ENCODE assay signal across 8 cellular contexts in the genomic region with DNA sequence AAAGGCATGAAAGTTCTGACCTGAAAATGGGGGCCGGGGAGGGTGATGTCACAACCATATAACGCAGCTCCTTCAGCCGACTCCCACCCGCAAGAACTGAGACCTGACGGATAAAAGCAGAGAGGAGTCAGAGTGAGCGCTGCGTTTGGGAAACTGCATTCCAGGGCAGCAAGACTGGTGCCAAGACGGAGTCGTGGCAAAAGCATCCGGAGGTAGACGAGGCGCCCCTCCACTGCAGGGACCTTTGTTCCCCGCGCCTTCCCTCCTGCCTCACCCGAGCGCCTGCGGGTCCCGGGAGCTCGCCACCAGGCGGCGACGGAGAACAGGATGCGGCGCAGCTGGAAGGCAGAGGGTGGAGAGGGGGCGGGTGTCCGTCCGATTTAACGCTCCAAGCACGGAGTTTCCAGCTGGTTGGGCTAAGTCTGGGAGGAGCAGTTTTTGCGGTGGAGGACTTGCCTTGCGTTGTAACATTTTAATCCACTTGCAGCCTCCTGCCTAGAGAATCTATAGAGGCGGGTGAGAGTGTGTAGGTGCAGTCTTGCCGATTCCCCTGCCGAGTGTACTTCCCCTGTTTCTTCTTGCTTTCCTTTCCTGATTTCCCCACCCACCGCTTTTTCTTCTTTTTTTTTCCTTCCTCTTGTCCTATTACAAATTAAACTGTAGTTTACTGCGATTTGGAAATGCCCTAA. TPM values are rescaled to one million over a fixed set of nuclear protein-coding genes. Genes with fewer than 3 reads are reported as not detected.
A peak's percentile ranks its signal among the peaks of the same experiment; 100 is the strongest.
DNase-seq lines count a peak whose midpoint lies in the region; ATAC-seq and TF ChIP-seq lines count a peak whose summit lies in the region.

No MANE protein-coding gene starts in this region.

- peaks cover 34% of the 10 kb centered on the region for H3K4me1 Mint-ChIP-seq in CD14-positive monocyte
- H3K4me1 Mint-ChIP-seq in naive B cell, result peaks cover 25 to 37% (median 32%) of the 10 kb centered on the region in 3 donors
- H3K4me1 Mint-ChIP-seq in stimulated activated naive B cell treated with anti-CD40 and anti-IgM and Interleukin-4, amounts not matched to agents 10 μg/mL and 1 μg/mL and 100 μg/mL, for 72 hours, result peaks cover 21 to 30% of the 10 kb centered on the region in 2 donors

- H3K27me3 Mint-ChIP-seq in CD14-positive monocyte (ENCODE audit: low read depth in 3 of 3), result peaks cover 0 to 2% (median 2%) of the 10 kb centered on the region in 3 donors
- peaks cover 5 to 26% (median 8%) of the 10 kb centered on the region in 3 donors for H3K27me3 Mint-ChIP-seq in naive B cell
- H3K27me3 Mint-ChIP-seq in stimulated activated naive B cell treated with anti-CD40 and anti-IgM and Interleukin-4, amounts not matched to agents 10 μg/mL and 1 μg/mL and 100 μg/mL, for 72 hours, result peaks cover 0 to 10% of the 10 kb centered on the region in 2 donors

- DNase-seq in CD14-positive monocyte (ENCODE audit: low spot score) (peak; percentile 70), OCI-M1 (lab: John Stamatoyannopoulos, UW) (peak; percentile 95), fibroblast of gingiva (ENCODE audit: low read depth) (peak; percentile 85), naive B cell (peak; percentile 49)
- DNase-seq in activated T-cell treated with anti-CD3 and anti-CD28 coated beads, Interleukin-2, amount 50 U/mL, for 48 hours, result peak; percentile 79 to 80
- DNase-seq in stimulated activated naive B cell treated with anti-CD40 and anti-IgM and Interleukin-4, amounts not matched to agents 10 μg/mL and 1 μg/mL and 100 μg/mL, for 72 hours, result peak; percentile 74

- peak overlapping the region; percentile 97 to 98 for H3K4me3 Mint-ChIP-seq in CD14-positive monocyte
- peak overlapping the region; percentile 89 to 98 (median 96) for H3K4me3 Mint-ChIP-seq in naive B cell
- peak overlapping the region; percentile 97 to 99 for H3K4me3 Mint-ChIP-seq in stimulated activated naive B cell treated with anti-CD40 and anti-IgM and Interleukin-4, amounts not matched to agents 10 μg/mL and 1 μg/mL and 100 μg/mL, for 72 hours

- intact Hi-C loops in CD14-positive monocyte (cut with micrococcal nuclease), result loop anchor here in 1 of 2 donors (5.0 to 10.0 kb wide), 2 partner anchors 332 to 589 kb away; a partner anchor contains a TSS

- ATAC-seq in HG03354 (IDR thresholded peaks at IDR 0.05; ENCODE audit: poor library complexity, severe bottlenecking, unreplicated experiment) (peak; percentile 59), naive B cell (ENCODE audit: low read depth in 2 of 2) (peak; percentile 69)
- ATAC-seq in stimulated activated naive B cell treated with anti-CD40 and anti-IgM and Interleukin-4, amounts not matched to agents 10 μg/mL and 1 μg/mL and 100 μg/mL, for 72 hours (replicated peaks), result peak; percentile 66 to 68

- H3K36me3 Mint-ChIP-seq in CD14-positive monocyte (peaks cover 2 to 5% of the 10 kb centered on the region in 2 donors), naive B cell (no peaks in the 10 kb centered on the region)
- H3K36me3 Mint-ChIP-seq in stimulated activated naive B cell treated with anti-CD40 and anti-IgM and Interleukin-4, amounts not matched to agents 10 μg/mL and 1 μg/mL and 100 μg/mL, for 72 hours, result no peaks in the 10 kb centered on the region

- peak; percentile 91 for TF ChIP-seq CTCF in CD14-positive monocyte (IDR thresholded peaks at IDR 0.05)

- peaks cover 0 to 2% (median 0%) of the 10 kb centered on the region in 7 donors for H3K9me3 Mint-ChIP-seq in CD14-positive monocyte
- H3K9me3 Mint-ChIP-seq in naive B cell, result no peaks in the 10 kb centered on the region
- H3K9me3 Mint-ChIP-seq in stimulated activated naive B cell treated with anti-CD40 and anti-IgM and Interleukin-4, amounts not matched to agents 10 μg/mL and 1 μg/mL and 100 μg/mL, for 72 hours, result no peaks in the 10 kb centered on the region

- peak; percentile 68 for TF ChIP-seq POLR2A in GM19193 (IDR thresholded peaks at IDR 0.05; ENCODE audit: extremely low read depth, insufficient read depth, insufficient read length)

- peak overlapping the region; percentile 84 to 99 (median 97) for H3K27ac Mint-ChIP-seq in CD14-positive monocyte
- peak overlapping the region in 5 of 6 donors; percentile 63 to 96 (median 69) for H3K27ac Mint-ChIP-seq in naive B cell
- H3K27ac Mint-ChIP-seq in stimulated activated naive B cell treated with anti-CD40 and anti-IgM and Interleukin-4, amounts not matched to agents 10 μg/mL and 1 μg/mL and 100 μg/mL, for 72 hours, result peak overlapping the region; percentile 96

RNA-seq across cellular contexts. Expression of a gene that starts 1.2 kb away (rescaled TPM):
- polyA plus RNA-seq in CD14-positive monocyte (10 to 100 TPM; 15.2 to 22.5 TPM), naive B cell (ENCODE audit: low read depth in 6 of 6) (1 to 10 TPM in 3 of 6 donors, under 1 TPM in 3; 0.40 to 1.3 (median 0.83) TPM)

Comparison
In these comparisons a context has a peak if more than half of its experiments do, and no peak if none do; other contexts are left out.
1. Peak in every context shown above with its lines: DNase-seq and ATAC-seq.
2. RNA of a gene that starts 1.2 kb away (polyA plus RNA-seq): 15.2 to 22.5 TPM in CD14-positive monocyte; 0.40 to 1.3 TPM in naive B cell; every median in the first group is over 4 times any median in the second.